Comparison of ENCODE assay signal across 8 cellular contexts in genomic region chr19:1651548-1652394, GRCh38. TPM values are rescaled to one million over a fixed set of nuclear protein-coding genes. Genes with fewer than 3 reads are reported as not detected.
DNase-seq lines count a peak whose midpoint lies in the region; ATAC-seq, FAIRE-seq and TF ChIP-seq lines count a peak whose summit lies in the region.

No MANE protein-coding gene starts in this region.

- peak overlapping the region in 1 of 2 donors; percentile 51 for H3K9ac ChIP-seq in kidney (ENCODE audit: low read length in 2 of 2)

- TF ChIP-seq CTCF in A549 (IDR thresholded peaks at IDR 0.05) (no peak), brain (conservative IDR thresholded peaks at IDR 0.05) (peak; percentile 1 to 2), kidney (IDR thresholded peaks at IDR 0.05; ENCODE audit: borderline replicate concordance, extremely low read depth, insufficient read depth) (no peak)

- peak overlapping the region; percentile 97 to 99 (median 98) for H3K4me3 Mint-ChIP-seq in brain

- no peak for FAIRE-seq in A549 (lab: Jason Lieb, UNC)
- FAIRE-seq in kidney (lab: Jason Lieb, UNC): no peak

- DNase-seq in A549 (ENCODE audit: low read depth in 1 of 2, low spot score in 1 of 2) (peak in 1 of 2 experiments; percentile 14), GM19240 (ENCODE audit: insufficient read length, low spot score) (peak; percentile 32), T follicular helper cell (ENCODE audit: low read depth) (peak; percentile 29), kidney (peak; percentile 87), posterior vena cava (ENCODE audit: low spot score) (no peak), cortex of kidney (lab: John Stamatoyannopoulos, UW) (no peak)
- peak; percentile 41 for DNase-seq in stimulated activated CD4-positive, alpha-beta T cell treated with anti-CD3 and anti-CD28 coated beads, Interleukin-4, amount 100 ng/mL, for 24 hours

- 1% methylated on average over 7 of the region's 118 CpGs for WGBS in A549 (ENCODE audit: missing lambda C conversion rate)

- CTCF ChIA-PET in A549 (lab: Yijun Ruan, JAX): interaction anchor here (0.8 to 1.3 kb wide), 4 partner anchors 106 to 207 kb away, joined by 3 to 4 read pairs (median 4); no protein-coding TSS in a partner anchor

- H3K4me3 ChIP-seq in A549 (peak overlapping the region; percentile 99), kidney (ENCODE audit: low read length in 2 of 2) (peak overlapping the region; percentile 55 to 57)

- H3K4me2 ChIP-seq in A549: peak overlapping the region; percentile 98

- H3K4me1 Mint-ChIP-seq in brain: peaks cover 11% of the 10 kb centered on the region

- H3K27me3 Mint-ChIP-seq in brain: peaks cover 4% of the 10 kb centered on the region

- peak overlapping the region; percentile 96 to 98 (median 97) for H3K27ac Mint-ChIP-seq in brain

- TF ChIP-seq POLR2A in A549 (IDR thresholded peaks at IDR 0.05; ENCODE audit: low read length): no peak

- peaks cover 15% of the 10 kb centered on the region for H3K36me3 Mint-ChIP-seq in brain

- TF ChIP-seq RAD21 in A549 (conservative IDR thresholded peaks at IDR 0.05 in 1 of 2, IDR thresholded peaks at IDR 0.05 in 1 of 2): no peak

- H3K9me3 Mint-ChIP-seq in brain: peaks cover 0 to 2% (median 0%) of the 10 kb centered on the region in 5 experiments

- no peak for TF ChIP-seq EP300 in A549 (IDR thresholded peaks at IDR 0.05)

- H3K4me1 ChIP-seq in A549 (peaks cover 9% of the 10 kb centered on the region), kidney (ENCODE audit: control insufficient read depth in 1 of 2, insufficient read depth in 1 of 2, low read depth in 1 of 2, low read length in 2 of 2) (peaks cover 6 to 11% of the 10 kb centered on the region in 2 donors)

- intact Hi-C loops in kidney (cut with DNase I): no loop called here
- intact Hi-C loops in posterior vena cava (cut with DNase I): loop anchor here in 1 of 2 donors (10.0 kb wide), 1 partner anchor 107 kb away; no protein-coding TSS in a partner anchor

- no peaks in the 10 kb centered on the region for H3K9me3 ChIP-seq in A549
- H3K9me3 ChIP-seq in kidney (ENCODE audit: control insufficient read depth in 1 of 2, low read length in 2 of 2): no peaks in the 10 kb centered on the region

- peak overlapping the region; percentile 98 to 100 for H3K27ac ChIP-seq in A549
- no peak overlapping the region for H3K27ac ChIP-seq in kidney (ENCODE audit: low read depth in 2 of 2, low read length in 2 of 2)

- no peaks in the 10 kb centered on the region for H3K36me3 ChIP-seq in kidney (ENCODE audit: control insufficient read depth in 1 of 2, insufficient read depth in 2 of 2, low read length in 2 of 2)

- POLR2A ChIA-PET in A549 (lab: Yijun Ruan, JAX): no interaction called here

- no peak for ATAC-seq in A549

TF ChIP-seq in A549, 52 proteins besides CTCF, POLR2A, EP300 and RAD21:
- TF ChIP-seq TFCP2L1 (CRISPR knock-in tag; IDR thresholded peaks at IDR 0.05) (no peak), HDAC2 (IDR thresholded peaks at IDR 0.05) (no peak), NPAS2 (CRISPR knock-in tag; IDR thresholded peaks at IDR 0.05; ENCODE audit: borderline replicate concordance) (no peak), GATA3 (IDR thresholded peaks at IDR 0.05; ENCODE audit: borderline replicate concordance) (no peak), KDM1A (IDR thresholded peaks at IDR 0.05; ENCODE audit: low read depth) (no peak), ZNF302 (CRISPR knock-in tag; IDR thresholded peaks at IDR 0.05) (no peak), BCL3 (IDR thresholded peaks at IDR 0.05) (no peak), RFX5 (IDR thresholded peaks at IDR 0.05) (no peak), HES2 (IDR thresholded peaks at IDR 0.05) (no peak), SMC3 (IDR thresholded peaks at IDR 0.05) (no peak), FOSB (CRISPR knock-in tag; IDR thresholded peaks at IDR 0.05) (no peak), E2F6 (IDR thresholded peaks at IDR 0.05; ENCODE audit: borderline replicate concordance, low read depth) (no peak), HEYL (CRISPR knock-in tag; IDR thresholded peaks at IDR 0.05) (no peak), EHF (CRISPR knock-in tag; IDR thresholded peaks at IDR 0.05) (no peak), JUN (IDR thresholded peaks at IDR 0.05) (no peak)

RNA-seq across cellular contexts. Expression of gene TCF3, which starts 0.6 kb away (rescaled TPM):
- polyA plus RNA-seq in A549 (2011; rRNA removed): 21.3 and 25.6 TPM in 2 replicates
- polyA plus RNA-seq in A549 (2012; cell fraction: cytosol; rRNA removed): 69.3 and 115 TPM in 2 replicates
- 120 and 225 TPM in 2 replicates for polyA plus RNA-seq in A549 (2012; cell fraction: nucleus; rRNA removed)
- 49.5 to 55.9 TPM (median 52.6 TPM) in 3 replicates for polyA plus RNA-seq in A549 (2017; fragmentation: RNase III; extraction: RNeasy Plus Mini Kit Qiagen cat#74134 plus additional on column Dnase treatment)
- polyA minus RNA-seq in A549 (2011; rRNA and poly(A)+ RNA removed): 10.7 and 18.9 TPM in 2 replicates
- polyA plus RNA-seq in brain (ENCODE audit: insufficient read depth, low read depth, low replicate concordance): 116 TPM
- total RNA-seq in kidney: 50.2 TPM
- polyA plus RNA-seq in kidney (ENCODE audit: insufficient read depth, low read depth, low replicate concordance): 20.3 TPM
- total RNA-seq in posterior vena cava: 10 to 100 TPM; 26.2 to 36.4 TPM

RNA-seq across cellular contexts. Expression of gene UQCR11, which starts 46.5 kb away (rescaled TPM):
- 111 and 136 TPM in 2 replicates for polyA plus RNA-seq in A549 (2011; rRNA removed)
- 193 and 197 TPM in 2 replicates for polyA plus RNA-seq in A549 (2012; cell fraction: cytosol; rRNA removed)
- polyA plus RNA-seq in A549 (2012; cell fraction: nucleus; rRNA removed): 82.8 and 84.5 TPM in 2 replicates
- polyA plus RNA-seq in A549 (2017; fragmentation: RNase III; extraction: RNeasy Plus Mini Kit Qiagen cat#74134 plus additional on column Dnase treatment): 152 to 167 TPM (median 159 TPM) in 3 replicates
- polyA minus RNA-seq in A549 (2011; rRNA and poly(A)+ RNA removed): 19.2 and 23.4 TPM in 2 replicates
- polyA plus RNA-seq in brain (ENCODE audit: insufficient read depth, low read depth, low replicate concordance): 240 TPM
- total RNA-seq in kidney: 200 TPM
- polyA plus RNA-seq in kidney (ENCODE audit: insufficient read depth, low read depth, low replicate concordance): 777 TPM
- 100 to 1,000 TPM; 197 to 252 TPM for total RNA-seq in posterior vena cava

RNA-seq across cellular contexts. Expression of gene MBD3, which starts 59.1 kb away (rescaled TPM):
- polyA plus RNA-seq in A549 (2011; rRNA removed) (22.7 and 23.3 TPM in 2 replicates), A549 (2017; fragmentation: RNase III; extraction: RNeasy Plus Mini Kit Qiagen cat#74134 plus additional on column Dnase treatment) (35.1 to 41.4 TPM (median 39.2 TPM) in 3 replicates), brain (ENCODE audit: insufficient read depth, low read depth, low replicate concordance) (142 TPM), kidney (ENCODE audit: insufficient read depth, low read depth, low replicate concordance) (76.1 TPM)
- 50.2 and 74.9 TPM in 2 replicates for polyA plus RNA-seq in A549 (2012; cell fraction: cytosol; rRNA removed)
- 112 and 145 TPM in 2 replicates for polyA plus RNA-seq in A549 (2012; cell fraction: nucleus; rRNA removed)
- 24.3 and 28.8 TPM in 2 replicates for polyA minus RNA-seq in A549 (2011; rRNA and poly(A)+ RNA removed)
- total RNA-seq in kidney (62.5 TPM), posterior vena cava (10 to 100 TPM; 44.2 to 53.6 TPM)

Comparison
In these comparisons a context has a peak if more than half of its experiments do, and no peak if none do; other contexts are left out.
1. DNase-seq: peak in GM19240 (single experiment), T follicular helper cell (single experiment), kidney (single experiment) and stimulated activated CD4-positive, alpha-beta T cell treated with anti-CD3 and anti-CD28 coated beads, Interleukin-4, amount 100 ng/mL, for 24 hours (single experiment); none in posterior vena cava (single experiment) and cortex of kidney (single experiment).
2. H3K27ac ChIP-seq: peak in A549 (2 of 2); none in kidney (0 of 2).
3. CTCF ChIP-seq: peak in brain (2 of 2); none in A549 (single experiment) and kidney (single experiment).